ENCODE assay signal across 1 cellular context in the genomic region with DNA sequence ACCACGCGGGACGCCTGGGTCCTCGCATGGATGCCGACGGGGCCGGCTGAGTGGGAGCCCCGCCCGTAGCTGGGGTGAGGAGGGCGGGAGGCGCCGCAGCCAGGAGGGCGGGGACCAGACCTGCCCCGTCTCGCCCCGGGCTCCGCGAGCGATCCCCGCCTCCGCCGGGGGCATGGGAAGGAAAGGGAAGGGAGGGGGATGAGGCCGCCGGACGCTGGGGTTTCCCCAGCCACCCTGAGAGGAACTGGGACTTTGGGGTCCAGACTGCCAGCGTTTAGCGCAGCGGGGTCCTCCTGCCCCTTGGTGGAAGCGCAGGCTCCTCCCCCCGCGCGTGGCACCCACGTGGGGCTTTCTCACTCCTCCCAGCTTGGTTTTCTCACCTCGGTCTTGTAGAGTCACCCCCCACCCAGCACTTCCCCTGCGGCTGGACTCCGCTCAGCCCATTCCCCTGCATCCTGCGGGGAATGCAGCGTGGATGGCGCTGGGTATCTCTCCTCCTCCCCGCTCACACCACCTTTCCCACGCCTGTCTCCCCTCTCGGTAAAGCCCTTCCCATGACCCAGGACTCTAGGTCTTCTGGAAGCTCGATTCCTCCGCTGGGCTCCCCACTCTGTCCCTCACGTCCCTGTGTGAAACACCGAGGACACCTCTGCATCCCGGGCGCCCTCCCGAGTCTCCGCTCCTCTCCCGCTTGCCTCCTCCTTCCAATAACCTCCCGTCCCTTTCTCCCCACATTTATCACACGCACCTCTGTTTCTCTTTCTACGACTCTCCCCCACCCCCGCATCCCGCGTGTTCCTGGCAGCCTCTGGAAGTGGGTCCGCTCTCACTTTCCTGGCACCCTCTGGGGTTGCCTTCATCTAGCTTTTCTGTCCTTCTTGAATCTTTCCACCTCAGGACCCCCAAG.
A peak's percentile ranks its signal among the peaks of the same experiment; 100 is the strongest.
TF ChIP-seq lines count a peak whose summit lies in the region.

No MANE protein-coding gene starts in this region.

TF ChIP-seq in HEK293, 187 proteins besides CTCF, POLR2A, EP300 and RAD21 (continued from another document and continues in another):
- TF ChIP-seq, protein P1, sequence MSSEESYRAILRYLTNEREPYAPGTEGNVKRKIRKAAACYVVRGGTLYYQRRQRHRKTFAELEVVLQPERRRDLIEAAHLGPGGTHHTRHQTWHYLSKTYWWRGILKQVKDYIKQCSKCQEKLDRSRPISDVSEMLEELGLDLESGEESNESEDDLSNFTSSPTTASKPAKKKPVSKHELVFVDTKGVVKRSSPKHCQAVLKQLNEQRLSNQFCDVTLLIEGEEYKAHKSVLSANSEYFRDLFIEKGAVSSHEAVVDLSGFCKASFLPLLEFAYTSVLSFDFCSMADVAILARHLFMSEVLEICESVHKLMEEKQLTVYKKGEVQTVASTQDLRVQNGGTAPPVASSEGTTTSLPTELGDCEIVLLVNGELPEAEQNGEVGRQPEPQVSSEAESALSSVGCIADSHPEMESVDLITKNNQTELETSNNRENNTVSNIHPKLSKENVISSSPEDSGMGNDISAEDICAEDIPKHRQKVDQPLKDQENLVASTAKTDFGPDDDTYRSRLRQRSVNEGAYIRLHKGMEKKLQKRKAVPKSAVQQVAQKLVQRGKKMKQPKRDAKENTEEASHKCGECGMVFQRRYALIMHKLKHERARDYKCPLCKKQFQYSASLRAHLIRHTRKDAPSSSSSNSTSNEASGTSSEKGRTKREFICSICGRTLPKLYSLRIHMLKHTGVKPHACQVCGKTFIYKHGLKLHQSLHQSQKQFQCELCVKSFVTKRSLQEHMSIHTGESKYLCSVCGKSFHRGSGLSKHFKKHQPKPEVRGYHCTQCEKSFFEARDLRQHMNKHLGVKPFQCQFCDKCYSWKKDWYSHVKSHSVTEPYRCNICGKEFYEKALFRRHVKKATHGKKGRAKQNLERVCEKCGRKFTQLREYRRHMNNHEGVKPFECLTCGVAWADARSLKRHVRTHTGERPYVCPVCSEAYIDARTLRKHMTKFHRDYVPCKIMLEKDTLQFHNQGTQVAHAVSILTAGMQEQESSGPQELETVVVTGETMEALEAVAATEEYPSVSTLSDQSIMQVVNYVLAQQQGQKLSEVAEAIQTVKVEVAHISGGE (tag by site-specific recombination; conservative IDR thresholded peaks at IDR 0.05; ENCODE audit: low read depth): no peak
- TF ChIP-seq IKZF3 (tag by site-specific recombination; IDR thresholded peaks at IDR 0.05) (peak; percentile 58; the same call in 1 of the 2 replicates), ZFHX2 (tag by site-specific recombination; conservative IDR thresholded peaks at IDR 0.05) (peak; percentile 73), ZNF10 (tag by site-specific recombination; IDR thresholded peaks at IDR 0.05) (no peak), MZF1 (tag by site-specific recombination; IDR thresholded peaks at IDR 0.05; ENCODE audit: borderline replicate concordance) (peak; percentile 64; the same call in 1 of the 2 replicates), TCF7L2 (IDR thresholded peaks at IDR 0.05; ENCODE audit: borderline replicate concordance, low read depth, low read length) (no peak), MYNN (tag by site-specific recombination; IDR thresholded peaks at IDR 0.05; ENCODE audit: borderline replicate concordance) (no peak), ZNF571 (tag by site-specific recombination; IDR thresholded peaks at IDR 0.05) (no peak), FEZF1 (tag by site-specific recombination; IDR thresholded peaks at IDR 0.05) (no peak), ZNF791 (tag by site-specific recombination; IDR thresholded peaks at IDR 0.05) (no peak), ZNF558 (tag by site-specific recombination; IDR thresholded peaks at IDR 0.05) (no peak), PRDM10 (tag by site-specific recombination; IDR thresholded peaks at IDR 0.05) (peak; percentile 80), ZNF18 (tag by site-specific recombination; IDR thresholded peaks at IDR 0.05) (no peak), ZNF335 (tag by site-specific recombination; conservative IDR thresholded peaks at IDR 0.05) (peak; percentile 88), GFI1B (tag by site-specific recombination; IDR thresholded peaks at IDR 0.05) (no peak), ZNF354C (tag by site-specific recombination; IDR thresholded peaks at IDR 0.05; ENCODE audit: borderline replicate concordance, low read depth) (no peak), EGR2 (tag by site-specific recombination; IDR thresholded peaks at IDR 0.05; ENCODE audit: low read depth) (peak; percentile 68), RBAK (tag by site-specific recombination; IDR thresholded peaks at IDR 0.05) (no peak), ZNF670 (tag by site-specific recombination; IDR thresholded peaks at IDR 0.05; ENCODE audit: low read depth) (no peak), KLF16 (tag by site-specific recombination; IDR thresholded peaks at IDR 0.05) (0 out of 2 replicates have a peak, but pooled peaks have one; percentile 71), KLF1 (tag by site-specific recombination; IDR thresholded peaks at IDR 0.05) (peak; percentile 99), ZNF658 (tag by site-specific recombination; IDR thresholded peaks at IDR 0.05) (no peak), ZNF600 (tag by site-specific recombination; IDR thresholded peaks at IDR 0.05) (no peak), ZNF157 (tag by site-specific recombination; IDR thresholded peaks at IDR 0.05) (no peak), WT1 (tag by site-specific recombination; IDR thresholded peaks at IDR 0.05) (no peak; the same call in 1 of the 2 replicates), ZNF76 (tag by site-specific recombination; IDR thresholded peaks at IDR 0.05; ENCODE audit: borderline replicate concordance, low read depth) (no peak), ZNF704 (tag by site-specific recombination; IDR thresholded peaks at IDR 0.05) (no peak), ZNF777 (tag by site-specific recombination; IDR thresholded peaks at IDR 0.05; ENCODE audit: borderline replicate concordance) (peak; percentile 51; the same call in 1 of the 2 replicates), ZIC2 (tag by site-specific recombination; IDR thresholded peaks at IDR 0.05) (peak; percentile 83)
- TF ChIP-seq, protein P2, sequence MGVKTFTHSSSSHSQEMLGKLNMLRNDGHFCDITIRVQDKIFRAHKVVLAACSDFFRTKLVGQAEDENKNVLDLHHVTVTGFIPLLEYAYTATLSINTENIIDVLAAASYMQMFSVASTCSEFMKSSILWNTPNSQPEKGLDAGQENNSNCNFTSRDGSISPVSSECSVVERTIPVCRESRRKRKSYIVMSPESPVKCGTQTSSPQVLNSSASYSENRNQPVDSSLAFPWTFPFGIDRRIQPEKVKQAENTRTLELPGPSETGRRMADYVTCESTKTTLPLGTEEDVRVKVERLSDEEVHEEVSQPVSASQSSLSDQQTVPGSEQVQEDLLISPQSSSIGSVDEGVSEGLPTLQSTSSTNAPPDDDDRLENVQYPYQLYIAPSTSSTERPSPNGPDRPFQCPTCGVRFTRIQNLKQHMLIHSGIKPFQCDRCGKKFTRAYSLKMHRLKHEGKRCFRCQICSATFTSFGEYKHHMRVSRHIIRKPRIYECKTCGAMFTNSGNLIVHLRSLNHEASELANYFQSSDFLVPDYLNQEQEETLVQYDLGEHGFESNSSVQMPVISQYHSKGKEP (tag by site-specific recombination; IDR thresholded peaks at IDR 0.05): no peak
- TF ChIP-seq, protein P3, sequence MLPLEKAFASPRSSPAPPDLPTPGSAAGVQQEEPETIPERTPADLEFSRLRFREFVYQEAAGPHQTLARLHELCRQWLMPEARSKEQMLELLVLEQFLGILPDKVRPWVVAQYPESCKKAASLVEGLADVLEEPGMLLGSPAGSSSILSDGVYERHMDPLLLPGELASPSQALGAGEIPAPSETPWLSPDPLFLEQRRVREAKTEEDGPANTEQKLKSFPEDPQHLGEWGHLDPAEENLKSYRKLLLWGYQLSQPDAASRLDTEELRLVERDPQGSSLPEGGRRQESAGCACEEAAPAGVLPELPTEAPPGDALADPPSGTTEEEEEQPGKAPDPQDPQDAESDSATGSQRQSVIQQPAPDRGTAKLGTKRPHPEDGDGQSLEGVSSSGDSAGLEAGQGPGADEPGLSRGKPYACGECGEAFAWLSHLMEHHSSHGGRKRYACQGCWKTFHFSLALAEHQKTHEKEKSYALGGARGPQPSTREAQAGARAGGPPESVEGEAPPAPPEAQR (tag by site-specific recombination; IDR thresholded peaks at IDR 0.05): no peak
- TF ChIP-seq, protein P4, sequence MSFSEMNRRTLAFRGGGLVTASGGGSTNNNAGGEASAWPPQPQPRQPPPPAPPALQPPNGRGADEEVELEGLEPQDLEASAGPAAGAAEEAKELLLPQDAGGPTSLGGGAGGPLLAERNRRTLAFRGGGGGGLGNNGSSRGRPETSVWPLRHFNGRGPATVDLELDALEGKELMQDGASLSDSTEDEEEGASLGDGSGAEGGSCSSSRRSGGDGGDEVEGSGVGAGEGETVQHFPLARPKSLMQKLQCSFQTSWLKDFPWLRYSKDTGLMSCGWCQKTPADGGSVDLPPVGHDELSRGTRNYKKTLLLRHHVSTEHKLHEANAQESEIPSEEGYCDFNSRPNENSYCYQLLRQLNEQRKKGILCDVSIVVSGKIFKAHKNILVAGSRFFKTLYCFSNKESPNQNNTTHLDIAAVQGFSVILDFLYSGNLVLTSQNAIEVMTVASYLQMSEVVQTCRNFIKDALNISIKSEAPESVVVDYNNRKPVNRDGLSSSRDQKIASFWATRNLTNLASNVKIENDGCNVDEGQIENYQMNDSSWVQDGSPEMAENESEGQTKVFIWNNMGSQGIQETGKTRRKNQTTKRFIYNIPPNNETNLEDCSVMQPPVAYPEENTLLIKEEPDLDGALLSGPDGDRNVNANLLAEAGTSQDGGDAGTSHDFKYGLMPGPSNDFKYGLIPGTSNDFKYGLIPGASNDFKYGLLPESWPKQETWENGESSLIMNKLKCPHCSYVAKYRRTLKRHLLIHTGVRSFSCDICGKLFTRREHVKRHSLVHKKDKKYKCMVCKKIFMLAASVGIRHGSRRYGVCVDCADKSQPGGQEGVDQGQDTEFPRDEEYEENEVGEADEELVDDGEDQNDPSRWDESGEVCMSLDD (tag by site-specific recombination; IDR thresholded peaks at IDR 0.05): 0 out of 2 replicates have a peak, but pooled peaks have one; percentile 26
- TF ChIP-seq, protein P5, sequence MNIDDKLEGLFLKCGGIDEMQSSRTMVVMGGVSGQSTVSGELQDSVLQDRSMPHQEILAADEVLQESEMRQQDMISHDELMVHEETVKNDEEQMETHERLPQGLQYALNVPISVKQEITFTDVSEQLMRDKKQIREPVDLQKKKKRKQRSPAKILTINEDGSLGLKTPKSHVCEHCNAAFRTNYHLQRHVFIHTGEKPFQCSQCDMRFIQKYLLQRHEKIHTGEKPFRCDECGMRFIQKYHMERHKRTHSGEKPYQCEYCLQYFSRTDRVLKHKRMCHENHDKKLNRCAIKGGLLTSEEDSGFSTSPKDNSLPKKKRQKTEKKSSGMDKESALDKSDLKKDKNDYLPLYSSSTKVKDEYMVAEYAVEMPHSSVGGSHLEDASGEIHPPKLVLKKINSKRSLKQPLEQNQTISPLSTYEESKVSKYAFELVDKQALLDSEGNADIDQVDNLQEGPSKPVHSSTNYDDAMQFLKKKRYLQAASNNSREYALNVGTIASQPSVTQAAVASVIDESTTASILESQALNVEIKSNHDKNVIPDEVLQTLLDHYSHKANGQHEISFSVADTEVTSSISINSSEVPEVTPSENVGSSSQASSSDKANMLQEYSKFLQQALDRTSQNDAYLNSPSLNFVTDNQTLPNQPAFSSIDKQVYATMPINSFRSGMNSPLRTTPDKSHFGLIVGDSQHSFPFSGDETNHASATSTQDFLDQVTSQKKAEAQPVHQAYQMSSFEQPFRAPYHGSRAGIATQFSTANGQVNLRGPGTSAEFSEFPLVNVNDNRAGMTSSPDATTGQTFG (tag by site-specific recombination; IDR thresholded peaks at IDR 0.05; ENCODE audit: borderline replicate concordance): no peak
